Comparison of ENCODE assay signal across 18 cellular contexts in the genomic region with DNA sequence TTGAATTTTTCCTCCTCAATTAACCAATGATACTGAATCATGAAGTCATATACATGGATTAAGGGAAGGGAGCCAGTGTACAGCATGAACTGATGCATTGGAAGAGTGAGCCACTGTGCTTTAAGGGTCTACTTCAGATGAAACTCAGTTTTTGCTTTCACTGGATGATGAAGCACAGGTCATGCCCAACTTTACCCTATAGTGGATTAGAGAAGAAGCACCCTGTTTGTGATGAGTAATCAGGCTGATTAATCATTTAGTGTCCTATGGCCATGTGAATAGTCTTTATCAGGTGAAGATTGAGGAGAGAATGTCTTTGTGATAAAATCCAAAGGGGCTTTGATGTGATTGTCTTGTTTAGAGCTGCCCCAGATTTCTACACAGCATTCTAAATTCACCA. TPM values are rescaled to one million over a fixed set of nuclear protein-coding genes. Genes with fewer than 3 reads are reported as not detected.
DNase-seq lines count a peak whose midpoint lies in the region; FAIRE-seq and TF ChIP-seq lines count a peak whose summit lies in the region.
"Had no signal": no experiment of that assay in that cellular context is flagged by ENCODE, and none has a peak within 500 bp of the region (broad histone marks: within the 10 kb centered on the region; RNA-seq: fewer than 3 reads in every experiment).

No MANE protein-coding gene starts in this region.

- H3K4me2 ChIP-seq in keratinocyte (ENCODE audit: control insufficient read depth, extremely low read depth, insufficient read depth, low read depth, low read length) (no peak overlapping the region), neural progenitor cell (no peak overlapping the region)

- TF ChIP-seq CTCF in keratinocyte (optimal IDR thresholded peaks at IDR 0.05 in 1 of 3, IDR thresholded peaks at IDR 0.05 in 1 of 3, conservative IDR thresholded peaks at IDR 0.05 in 1 of 3; ENCODE audit: extremely low read depth in 1 of 3, insufficient read depth in 2 of 3, low read length in 3 of 3) (no peak), sigmoid colon (IDR thresholded peaks at IDR 0.05) (no peak), neural progenitor cell (IDR thresholded peaks at IDR 0.05) (no peak)

- H3K9ac ChIP-seq in keratinocyte (ENCODE audit: control insufficient read depth, extremely low read depth, insufficient read depth, low read length) (no peak overlapping the region), neural progenitor cell (no peak overlapping the region)

- no peaks in the 10 kb centered on the region for H3K9me1 ChIP-seq in keratinocyte (ENCODE audit: control insufficient read depth, extremely low read depth, insufficient read depth, low read length)

- H3K79me2 ChIP-seq in keratinocyte (ENCODE audit: control insufficient read depth, insufficient read depth, low read length) (no peaks in the 10 kb centered on the region), neural progenitor cell (ENCODE audit: low read depth) (no peaks in the 10 kb centered on the region)

- intact Hi-C loops in sigmoid colon (cut with DNase I), result no loop called here

- dilution Hi-C loops in keratinocyte (cut with MboI; ENCODE audit: extremely low pct_ligation_motif_present, low sequenced_read_pairs), result no loop called here

- H3K27ac ChIP-seq in keratinocyte (ENCODE audit: control insufficient read depth, insufficient read depth, low read length) (no peak overlapping the region), sigmoid colon (no peak overlapping the region), neural progenitor cell (no peak overlapping the region)

- no peak overlapping the region for H3K4me3 ChIP-seq in keratinocyte (ENCODE audit: control insufficient read depth in 2 of 3, extremely low read depth in 1 of 3, insufficient read depth in 2 of 3, low read depth in 1 of 3, low read length in 3 of 3)
- H3K4me3 ChIP-seq in sigmoid colon, result no peak overlapping the region
- H3K4me3 ChIP-seq in neural progenitor cell, result no peak overlapping the region

- no peaks in the 10 kb centered on the region for H3K9me3 ChIP-seq in keratinocyte (ENCODE audit: control insufficient read depth, low read depth, low read length)
- no peaks in the 10 kb centered on the region for H3K9me3 ChIP-seq in sigmoid colon
- H3K9me3 ChIP-seq in neural progenitor cell (ENCODE audit: low read depth), result no peaks in the 10 kb centered on the region
- H3K9me3 ChIP-seq: BE2C had no signal

- no peaks in the 10 kb centered on the region for H3K36me3 Mint-ChIP-seq in neural progenitor cell
- H3K36me3 Mint-ChIP-seq: CD4-positive, CD25-positive, alpha-beta regulatory T cell; CD8-positive, alpha-beta memory T cell had no signal

- FAIRE-seq in RCC 7860 (lab: Jason Lieb, UNC) (no peak), keratinocyte (lab: Jason Lieb, UNC) (peak; percentile 69)
- FAIRE-seq: A204.1, H1 had no signal

- H3K36me3 ChIP-seq in keratinocyte (ENCODE audit: control insufficient read depth in 2 of 2, extremely low read depth in 1 of 2, insufficient read depth in 2 of 2, low read length in 2 of 2) (no peaks in the 10 kb centered on the region), sigmoid colon (no peaks in the 10 kb centered on the region), neural progenitor cell (no peaks in the 10 kb centered on the region)
- H3K36me3 ChIP-seq: BE2C had no signal

- DNase-seq in HCEC 1CT (peak; percentile 15), RCC 7860 (ENCODE audit: low spot score) (peak; percentile 3), keratinocyte (ENCODE audit: low read depth, low spot score) (no peak), cerebellum (ENCODE audit: low spot score) (no peak), sigmoid colon (no peak), neural progenitor cell (ENCODE audit: low spot score) (no peak)
- DNase-seq: ACHN; BE2C; C1 segment of cervical spinal cord; CD4-positive, CD25-positive, alpha-beta regulatory T cell; CD8-positive, alpha-beta memory T cell; COR-L47; DMS 273 treated with DMSO at 0.1 percent for 48 hours; GDM1; H9; KG1 had no signal

- no peak for TF ChIP-seq EP300 in sigmoid colon (IDR thresholded peaks at IDR 0.05)

- H3K9me3 Mint-ChIP-seq in neural progenitor cell, result no peaks in the 10 kb centered on the region
- H3K9me3 Mint-ChIP-seq: CD8-positive, alpha-beta memory T cell; H9 had no signal

- H3F3A ChIP-seq in neural progenitor cell (ENCODE audit: low read depth), result no peaks in the 10 kb centered on the region

- TF ChIP-seq POLR2A in sigmoid colon (IDR thresholded peaks at IDR 0.05), result no peak

- H2AFZ ChIP-seq in keratinocyte (ENCODE audit: control insufficient read depth, low read length) (no peak overlapping the region), neural progenitor cell (replicated peaks) (no peak overlapping the region)

- H3K27me3 ChIP-seq in keratinocyte (ENCODE audit: control insufficient read depth, extremely low read depth, insufficient read depth, low read length), result no peaks in the 10 kb centered on the region
- no peaks in the 10 kb centered on the region for H3K27me3 ChIP-seq in sigmoid colon
- no peaks in the 10 kb centered on the region for H3K27me3 ChIP-seq in neural progenitor cell
- H3K27me3 ChIP-seq: BE2C had no signal

- H3K27me3 Mint-ChIP-seq in neural progenitor cell (ENCODE audit: insufficient read depth, low read depth), result no peaks in the 10 kb centered on the region

- no peak overlapping the region for H3K4me3 Mint-ChIP-seq in neural progenitor cell
- H3K4me3 Mint-ChIP-seq: CD4-positive, CD25-positive, alpha-beta regulatory T cell; CD8-positive, alpha-beta memory T cell; H9 had no signal

- H3K27ac Mint-ChIP-seq in neural progenitor cell, result no peak overlapping the region
- H3K27ac Mint-ChIP-seq: CD4-positive, CD25-positive, alpha-beta regulatory T cell; CD8-positive, alpha-beta memory T cell; H9 had no signal

- H3K4me1 ChIP-seq in keratinocyte (ENCODE audit: control insufficient read depth, extremely low read depth, insufficient read depth, low read length) (peaks cover 20% of the 10 kb centered on the region), sigmoid colon (no peaks in the 10 kb centered on the region), neural progenitor cell (no peaks in the 10 kb centered on the region)
- H3K4me1 ChIP-seq: BE2C had no signal

- H3K4me1 Mint-ChIP-seq in neural progenitor cell, result no peaks in the 10 kb centered on the region
- H3K4me1 Mint-ChIP-seq: CD4-positive, CD25-positive, alpha-beta regulatory T cell; CD8-positive, alpha-beta memory T cell; H9 had no signal

- H4K20me1 ChIP-seq in keratinocyte (ENCODE audit: control insufficient read depth, extremely low read depth, insufficient read depth, low read length) (no peaks in the 10 kb centered on the region), neural progenitor cell (ENCODE audit: low read depth) (no peaks in the 10 kb centered on the region)

RNA-seq across cellular contexts. Expression of a gene that starts 24.7 kb away (rescaled TPM):
- polyA plus RNA-seq in keratinocyte (40.9 to 76.4 TPM (median 66.6 TPM) in 3 replicates), sigmoid colon (10 to 100 TPM in 2 of 3 donors, 1 to 10 TPM in 1; 3.5 to 28.9 (median 18.0) TPM)
- 211 TPM for polyA plus RNA-seq in keratinocyte (2011; ENCODE audit: low read depth)
- polyA plus RNA-seq in keratinocyte (2011; cell fraction: cytosol; rRNA removed), result 25.4 and 28.6 TPM in 2 replicates
- polyA plus RNA-seq in keratinocyte (2011; cell fraction: nucleus; rRNA removed), result 140 and 179 TPM in 2 replicates
- 22.0 and 71.3 TPM in 2 replicates for polyA plus RNA-seq in keratinocyte (2012; ENCODE audit: low replicate concordance)
- polyA minus RNA-seq in keratinocyte, result 69.5 to 154 TPM (median 153 TPM) in 3 replicates
- polyA minus RNA-seq in keratinocyte (2011; cell fraction: cytosol; rRNA and poly(A)+ RNA removed), result 52.0 TPM
- polyA minus RNA-seq in keratinocyte (2011; cell fraction: nucleus; rRNA and poly(A)+ RNA removed), result 139 and 261 TPM in 2 replicates
- total RNA-seq in cerebellum (46.6 TPM), sigmoid colon (100 to 1,000 TPM; 269 to 542 (median 281) TPM), neural progenitor cell (ENCODE audit: low replicate concordance) (72.8 and 90.2 TPM in 2 replicates)
- polyA plus RNA-seq: CD4-positive, CD25-positive, alpha-beta regulatory T cell; CD8-positive, alpha-beta memory T cell had no signal

RNA-seq across cellular contexts. Expression of a gene that starts 45.5 kb away (rescaled TPM):
- polyA plus RNA-seq in keratinocyte (not detected in 3 replicates), sigmoid colon (not detected)
- polyA plus RNA-seq in keratinocyte (2011; ENCODE audit: low read depth), result not detected
- polyA plus RNA-seq in keratinocyte (2011; cell fraction: cytosol; rRNA removed), result not detected in 2 replicates
- polyA plus RNA-seq in keratinocyte (2011; cell fraction: nucleus; rRNA removed), result not detected in 2 replicates
- polyA plus RNA-seq in keratinocyte (2012; ENCODE audit: low replicate concordance), result not detected in 2 replicates
- not detected in 3 replicates for polyA minus RNA-seq in keratinocyte
- not detected for polyA minus RNA-seq in keratinocyte (2011; cell fraction: cytosol; rRNA and poly(A)+ RNA removed)
- polyA minus RNA-seq in keratinocyte (2011; cell fraction: nucleus; rRNA and poly(A)+ RNA removed), result not detected in 2 replicates
- total RNA-seq in cerebellum (0.09 TPM), sigmoid colon (not detected), neural progenitor cell (ENCODE audit: low replicate concordance) (not detected in 2 replicates)
- total RNA-seq: CD4-positive, CD25-positive, alpha-beta regulatory T cell; CD8-positive, alpha-beta memory T cell; H1; H9 had no signal
- polyA plus RNA-seq: CD4-positive, CD25-positive, alpha-beta regulatory T cell; CD8-positive, alpha-beta memory T cell; H1 had no signal

Comparison
In these comparisons a context has a peak if more than half of its experiments do, and no peak if none do; other contexts are left out.
1. DNase-seq: peak in HCEC 1CT (single experiment) and RCC 7860 (single experiment); none in keratinocyte (single experiment), cerebellum (single experiment), sigmoid colon (single experiment) and neural progenitor cell (single experiment).